Comparison of ENCODE assay signal across 12 cellular contexts in the genomic region with DNA sequence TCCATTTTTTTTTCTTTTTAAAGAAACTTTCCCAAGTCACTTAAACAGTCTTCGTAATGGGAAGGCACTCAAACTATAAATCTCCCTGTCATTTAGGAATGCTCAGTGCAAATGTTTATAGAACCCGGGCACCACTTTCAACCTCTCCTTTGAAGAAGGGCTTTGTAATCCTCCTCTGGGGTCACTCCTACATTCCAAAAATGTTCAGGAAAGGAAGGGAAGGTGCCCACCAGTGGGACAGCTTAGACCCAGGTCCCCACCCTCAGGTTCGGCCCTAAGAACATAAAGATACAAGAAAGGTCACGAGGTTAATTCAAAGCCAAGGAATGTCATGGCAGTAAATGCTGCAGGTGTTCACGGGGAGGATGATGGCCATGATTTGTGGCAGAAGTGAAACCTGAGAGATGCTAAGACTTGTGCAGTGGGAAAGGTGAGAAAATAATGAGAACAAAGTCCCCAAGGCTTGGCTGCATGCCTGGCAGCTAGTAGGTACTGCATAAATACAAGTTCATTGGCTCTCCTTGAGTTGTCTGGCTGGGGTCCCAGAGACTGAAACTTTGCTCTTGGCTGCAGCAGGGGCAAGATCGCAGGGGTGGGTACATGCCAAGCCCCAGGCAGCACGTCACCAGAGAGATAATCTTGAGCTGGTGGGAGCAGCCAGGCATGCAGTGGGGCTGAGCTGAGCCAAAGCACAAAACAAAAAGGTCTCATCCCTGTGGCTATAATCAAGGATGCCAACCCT. TPM values are rescaled to one million over a fixed set of nuclear protein-coding genes. Genes with fewer than 3 reads are reported as not detected.
A peak's percentile ranks its signal among the peaks of the same experiment; 100 is the strongest.
DNase-seq lines count a peak whose midpoint lies in the region; ATAC-seq and TF ChIP-seq lines count a peak whose summit lies in the region.
"Had no signal": no experiment of that assay in that cellular context is flagged by ENCODE, and none has a peak within 500 bp of the region (broad histone marks: within the 10 kb centered on the region; RNA-seq: fewer than 3 reads in every experiment).

No MANE protein-coding gene starts in this region.

- ATAC-seq in body of pancreas = peak; percentile 63
- no peak for ATAC-seq in sciatic nerve

- H3K27ac ChIP-seq in body of pancreas (peak overlapping the region; percentile 56 to 73 (median 62)), coronary artery (peak overlapping the region in 1 of 2 donors; percentile 67)
- H3K27ac ChIP-seq: BLaER1 treated with 17β-estradiol and CSF1 and Interleukin-3, amounts not matched to agents 10 nM and 100 nM had no signal

- POLR2A ChIA-PET in Caco-2 (lab: Charles Lee) = interaction anchor here (0.5 to 5.4 kb wide), 20 partner anchors 14 to 85 kb away, joined by 3 to 94 read pairs (median 4); partner anchors contain the start of genes EIF4B, KRT18 and KRT8

- H3K4me1 Mint-ChIP-seq in Caco-2 (ENCODE audit: low read depth, unreplicated experiment) (peaks cover 55% of the 10 kb centered on the region), mesothelial cell of epicardium (peaks cover 56% of the 10 kb centered on the region)

- H3K27me3 Mint-ChIP-seq in Caco-2 (ENCODE audit: insufficient read depth, unreplicated experiment) (no peaks in the 10 kb centered on the region), mesothelial cell of epicardium (ENCODE audit: low read depth) (no peaks in the 10 kb centered on the region)

- H3K4me3 Mint-ChIP-seq in Caco-2 (ENCODE audit: unreplicated experiment) (peak overlapping the region; percentile 69), mesothelial cell of epicardium (peak overlapping the region; percentile 3)

- no peaks in the 10 kb centered on the region for H3K9me3 ChIP-seq in Caco-2
- no peaks in the 10 kb centered on the region for H3K9me3 ChIP-seq in body of pancreas
- H3K9me3 ChIP-seq: BLaER1 treated with 17β-estradiol and CSF1 and Interleukin-3, amounts not matched to agents 10 nM and 100 nM had no signal

- no peak overlapping the region for H3K4me3 ChIP-seq in Caco-2 (ENCODE audit: low read depth, low read length)
- H3K4me3 ChIP-seq in body of pancreas = no peak overlapping the region
- no peak overlapping the region for H3K4me3 ChIP-seq in coronary artery
- H3K4me3 ChIP-seq: BLaER1 treated with 17β-estradiol and CSF1 and Interleukin-3, amounts not matched to agents 10 nM and 100 nM had no signal

- no peak for TF ChIP-seq POLR2A in body of pancreas (IDR thresholded peaks at IDR 0.05)

- 17 to 30% methylated on average over 7 of the region's 7 CpGs for WGBS in body of pancreas, 2 donors

- intact Hi-C loops in Caco-2 (cut with micrococcal nuclease; ENCODE audit: unreplicated experiment) (loop anchor here (1.0 kb wide), 3 partner anchors 25 to 65 kb away; partner anchors contain the start of gene KRT8), body of pancreas (cut with DNase I) (loop anchor here (5.0 to 10.0 kb wide), 2 partner anchors 73 to 385 kb away; no protein-coding TSS in a partner anchor), sciatic nerve (cut with DNase I) (no loop called here)

- no peaks in the 10 kb centered on the region for H3K36me3 ChIP-seq in Caco-2 (ENCODE audit: control insufficient read depth, insufficient read depth, low read length)
- H3K36me3 ChIP-seq in body of pancreas (replicated peaks in 1 of 2; ENCODE audit: insufficient read depth in 1 of 2, low read depth in 2 of 2) = no peaks in the 10 kb centered on the region
- H3K36me3 ChIP-seq: BLaER1 treated with 17β-estradiol and CSF1 and Interleukin-3, amounts not matched to agents 10 nM and 100 nM had no signal

- H3K27ac Mint-ChIP-seq in Caco-2 (ENCODE audit: unreplicated experiment) (peak overlapping the region; percentile 98), mesothelial cell of epicardium (peak overlapping the region; percentile 96)

- no peaks in the 10 kb centered on the region for H3K9me3 Mint-ChIP-seq in Caco-2 (ENCODE audit: unreplicated experiment)
- H3K9me3 Mint-ChIP-seq in mesothelial cell of epicardium = no peaks in the 10 kb centered on the region

- BruUV-seq in Caco-2 (replicated peaks; lab: Mats Ljungman, UMichigan) = no TSS peak

- H3K36me3 Mint-ChIP-seq in Caco-2 (ENCODE audit: insufficient read depth, unreplicated experiment) (peaks cover 47% of the 10 kb centered on the region), mesothelial cell of epicardium (no peaks in the 10 kb centered on the region)

- DNase-seq in Caco-2 (peak; percentile 93 to 96), M059J (ENCODE audit: low read depth) (peak; percentile 86), body of pancreas (peak; percentile 75 to 99 (median 95)), mesothelial cell of epicardium (ENCODE audit: low spot score in 2 of 2, unreplicated experiment in 2 of 2) (peak in 1 of 2 experiments; percentile 50), inferior parietal cortex (ENCODE audit: extremely low spot score) (no peak), coronary artery (ENCODE audit: low spot score) (no peak), sciatic nerve (ENCODE audit: low spot score) (no peak)
- DNase-seq in stimulated activated CD4-positive, alpha-beta T cell treated with anti-CD3 and anti-CD28 coated beads, Interleukin-2, amount 100 ng/mL, for 48 hours = no peak
- DNase-seq: activated naive CD4-positive, alpha-beta T cell treated with Interleukin-2 at 50 U/mL for 16 hours; kidney glomerular epithelial cell; NCI-H524 had no signal

- no peak for TF ChIP-seq CTCF in Caco-2 (IDR thresholded peaks at IDR 0.05; ENCODE audit: insufficient read depth in 1 of 2, low read depth in 1 of 2, low read length in 1 of 2, severe bottlenecking in 1 of 2, unreplicated experiment in 1 of 2)
- TF ChIP-seq CTCF in body of pancreas (IDR thresholded peaks at IDR 0.05) = peak in 1 of 7 experiments; percentile 14
- no peak for TF ChIP-seq CTCF in mesothelial cell of epicardium (IDR thresholded peaks at IDR 0.05; ENCODE audit: unreplicated experiment)
- no peak for TF ChIP-seq CTCF in coronary artery (IDR thresholded peaks at IDR 0.05)

- H3K4me1 ChIP-seq in Caco-2 = peaks cover 70% of the 10 kb centered on the region
- peaks cover 31% of the 10 kb centered on the region for H3K4me1 ChIP-seq in body of pancreas
- H3K4me1 ChIP-seq: BLaER1 treated with 17β-estradiol and CSF1 and Interleukin-3, amounts not matched to agents 10 nM and 100 nM had no signal

- H3K27me3 ChIP-seq in Caco-2 (replicated peaks; ENCODE audit: control insufficient read depth, insufficient read depth, low read length) = no peaks in the 10 kb centered on the region
- H3K27me3 ChIP-seq in body of pancreas = no peaks in the 10 kb centered on the region

- CTCF ChIA-PET in Caco-2 (lab: Charles Lee) = interaction anchor here (0.5 to 2.6 kb wide), 9 partner anchors 11 to 1570 kb away, joined by 3 to 16 read pairs (median 4); partner anchors contain the start of genes KRT18 and KRT8

RNA-seq across cellular contexts. Expression of gene KRT18, which starts 21.1 kb away (rescaled TPM):
- total RNA-seq in Caco-2 (2022) (2,564 and 2,674 TPM in 2 replicates), body of pancreas (100 to 1,000 TPM; 542 to 573 TPM), mesothelial cell of epicardium (714 to 762 TPM (median 725 TPM) in 3 replicates), sciatic nerve (8.8 TPM)
- total RNA-seq in M059J (2014; rRNA removed; shearing (Covaris generic)) = 643 and 924 TPM in 2 replicates

RNA-seq across cellular contexts. Expression of gene EIF4B, which starts 36.3 kb away (rescaled TPM):
- total RNA-seq in Caco-2 (2022) (445 and 452 TPM in 2 replicates), body of pancreas (100 to 1,000 TPM; 326 to 389 TPM), mesothelial cell of epicardium (544 to 576 TPM (median 554 TPM) in 3 replicates), sciatic nerve (522 TPM)
- 248 and 279 TPM in 2 replicates for total RNA-seq in M059J (2014; rRNA removed; shearing (Covaris generic))

Comparison
In these comparisons a context has a peak if more than half of its experiments do, and no peak if none do; other contexts are left out.
1. DNase-seq: peak in Caco-2 (2 of 2), M059J (single experiment) and body of pancreas (4 of 4); none in inferior parietal cortex (single experiment), coronary artery (single experiment), stimulated activated CD4-positive, alpha-beta T cell treated with anti-CD3 and anti-CD28 coated beads, Interleukin-2, amount 100 ng/mL, for 48 hours (0 of 2) and sciatic nerve (single experiment).
2. RNA of gene KRT18, which starts 21.1 kb away (total RNA-seq): 2,564 to 2,674 TPM in Caco-2, 643 to 924 TPM in M059J, 714 to 762 TPM in mesothelial cell of epicardium and 542 to 573 TPM in body of pancreas; 8.8 TPM in sciatic nerve (single experiment); every median in the first group is over 10 times any median in the second.